Comparison of ENCODE assay signal across 15 cellular contexts in genomic region chr11:10800292-10800691, GRCh38. TPM values are rescaled to one million over a fixed set of nuclear protein-coding genes. Genes with fewer than 3 reads are reported as not detected.
DNase-seq lines count a peak whose midpoint lies in the region; ATAC-seq, FAIRE-seq and TF ChIP-seq lines count a peak whose summit lies in the region.
"Had no signal": no experiment of that assay in that cellular context is flagged by ENCODE, and none has a peak within 500 bp of the region (broad histone marks: within the 10 kb centered on the region; RNA-seq: fewer than 3 reads in every experiment).

No MANE protein-coding gene starts in this region.

- FAIRE-seq in HepG2 (lab: Jason Lieb, UNC), result no peak

- CTCF ChIA-PET in HepG2 (lab: Yijun Ruan, JAX; ENCODE audit: low intra/inter-chr PET ratio, low total read pairs), result no interaction called here
- CTCF ChIA-PET in T-cell (lab: Charles Lee), result interaction anchor here in 1 of 2 donors (2.8 kb wide), 1 partner anchor 9 kb away, joined by 11 read pairs; the partner anchor contains the start of gene EIF4G2

- TF ChIP-seq RAD21 in HepG2 (CRISPR knock-in tag; IDR thresholded peaks at IDR 0.05), result no peak

- WGBS in HepG2 (ENCODE audit: low lambda C conversion rate), result 91% methylated on average over 2 of the region's 2 CpGs
- 85% methylated on average over 2 of the region's 2 CpGs for WGBS in right lobe of liver (ENCODE audit: insufficient coverage, low coverage, low lambda C conversion rate, missing lambda C conversion rate)
- WGBS in endodermal cell (ENCODE audit: insufficient coverage in 1 of 2, insufficient read length in 1 of 2), 2 experiments, result 88 to 96% methylated on average over 2 of the region's 2 CpGs

- H3K36me3 Mint-ChIP-seq in T-cell (peaks cover 77% of the 10 kb centered on the region), endodermal cell (ENCODE audit: low read depth) (peaks cover 90% of the 10 kb centered on the region)

- H3K27me3 ChIP-seq in HepG2 (ENCODE audit: control insufficient read depth in 1 of 2, insufficient read depth in 2 of 2, low read length in 2 of 2) (no peaks in the 10 kb centered on the region), right lobe of liver (no peaks in the 10 kb centered on the region), endodermal cell (ENCODE audit: control insufficient read depth, insufficient read depth, low read length, poor library complexity, severe bottlenecking) (no peaks in the 10 kb centered on the region), upper lobe of right lung (no peaks in the 10 kb centered on the region)
- H3K27me3 ChIP-seq: SJSA1 had no signal

- no peaks in the 10 kb centered on the region for H3K9me3 Mint-ChIP-seq in T-cell
- H3K9me3 Mint-ChIP-seq in endodermal cell, result no peaks in the 10 kb centered on the region
- H3K9me3 Mint-ChIP-seq: brain, naive B cell had no signal

- POLR2A ChIA-PET in HepG2 (lab: Yijun Ruan, JAX) (interaction anchor here (1.6 to 6.6 kb wide), 2 partner anchors 8 kb away, joined by 3 to 104 read pairs; partner anchors contain the start of gene EIF4G2), T-cell (lab: Charles Lee) (interaction anchor here (0.6 to 3.9 kb wide), 3 partner anchors 9 to 1395 kb away, joined by 4 to 30 read pairs (median 7); partner anchors contain the start of gene EIF4G2 (in 2 of the 2))

- no peak overlapping the region for H3K9ac ChIP-seq in HepG2 (ENCODE audit: insufficient read depth, low read depth, low read length)
- H3K9ac ChIP-seq in endodermal cell (ENCODE audit: extremely low read depth, low read length, poor library complexity, severe bottlenecking), result no peak overlapping the region

- TF ChIP-seq POLR2A in HepG2 (IDR thresholded peaks at IDR 0.05; ENCODE audit: insufficient read depth in 1 of 2, low read depth in 2 of 2, low read length in 2 of 2) (no peak), right lobe of liver (IDR thresholded peaks at IDR 0.05) (no peak)

- H3K9me3 ChIP-seq in HepG2 (ENCODE audit: low read length) (no peaks in the 10 kb centered on the region), right lobe of liver (no peaks in the 10 kb centered on the region), endodermal cell (ENCODE audit: control insufficient read depth, low read length) (no peaks in the 10 kb centered on the region), upper lobe of right lung (no peaks in the 10 kb centered on the region)
- H3K9me3 ChIP-seq: SJSA1 had no signal

- DNase-seq in HepG2 (ENCODE audit: low spot score) (no peak), right lobe of liver (no peak), T-cell (no peak), endodermal cell (no peak), upper lobe of right lung (no peak)
- DNase-seq: activated effector memory CD4-positive, alpha-beta T cell treated with anti-CD3 and anti-CD28 coated beads, Interleukin-2, amount 50 U/mL, for 16 hours; naive B cell; NCI-H2029; NCI-H524 had no signal

- H3K27ac ChIP-seq in HepG2 (ENCODE audit: extremely low read length, insufficient read depth, low read length) (no peak overlapping the region), right lobe of liver (no peak overlapping the region), endodermal cell (ENCODE audit: low read depth, low read length) (no peak overlapping the region), upper lobe of right lung (no peak overlapping the region)
- H3K27ac ChIP-seq: SJSA1 had no signal

- peaks cover 22% of the 10 kb centered on the region for H3K4me1 ChIP-seq in HepG2 (ENCODE audit: insufficient read depth, low read length)
- H3K4me1 ChIP-seq in right lobe of liver, result peaks cover 0 to 1% (median 0%) of the 10 kb centered on the region in 4 donors
- H3K4me1 ChIP-seq in endodermal cell (ENCODE audit: control insufficient read depth, insufficient read depth, low read length), result no peaks in the 10 kb centered on the region
- H3K4me1 ChIP-seq in upper lobe of right lung, result peaks cover 24% of the 10 kb centered on the region
- H3K4me1 ChIP-seq: SJSA1 had no signal

- H3K36me3 ChIP-seq in HepG2 (replicated peaks in 1 of 2; ENCODE audit: control insufficient read depth in 1 of 2, insufficient read depth in 2 of 2, low read length in 2 of 2) (peaks cover 31 to 89% of the 10 kb centered on the region in 2 experiments), right lobe of liver (peaks cover 42 to 95% (median 79%) of the 10 kb centered on the region in 4 donors), endodermal cell (ENCODE audit: control insufficient read depth, insufficient read depth, low read length) (peaks cover 93% of the 10 kb centered on the region), upper lobe of right lung (peaks cover 96% of the 10 kb centered on the region)

- H3K4me3 Mint-ChIP-seq in T-cell (peak overlapping the region in 1 of 3 donors; percentile 25), endodermal cell (no peak overlapping the region)
- H3K4me3 Mint-ChIP-seq: brain, naive B cell had no signal

- TF ChIP-seq CTCF in HepG2 (CRISPR knock-in tag; IDR thresholded peaks at IDR 0.05) (no peak), right lobe of liver (IDR thresholded peaks at IDR 0.05) (no peak), endodermal cell (conservative IDR thresholded peaks at IDR 0.05) (no peak), upper lobe of right lung (IDR thresholded peaks at IDR 0.05) (no peak)

- H3K4me1 Mint-ChIP-seq in T-cell, result peaks cover 75 to 87% (median 85%) of the 10 kb centered on the region in 3 donors
- peaks cover 6% of the 10 kb centered on the region for H3K4me1 Mint-ChIP-seq in endodermal cell

- H3K79me2 ChIP-seq in HepG2 (ENCODE audit: insufficient read depth, low read length), result peaks cover 15% of the 10 kb centered on the region

- intact Hi-C loops in HepG2 (cut with micrococcal nuclease; ENCODE audit: unreplicated experiment), result no loop called here
- intact Hi-C loops in right lobe of liver (cut with DNase I), result no loop called here
- intact Hi-C loops in upper lobe of right lung (cut with DNase I), result no loop called here

- no peak overlapping the region for H3K4me2 ChIP-seq in HepG2 (ENCODE audit: low read depth, low read length)

- no peaks in the 10 kb centered on the region for H3K27me3 Mint-ChIP-seq in T-cell
- H3K27me3 Mint-ChIP-seq in endodermal cell (ENCODE audit: insufficient read depth), result no peaks in the 10 kb centered on the region
- H3K27me3 Mint-ChIP-seq: brain, naive B cell had no signal

- H2AFZ ChIP-seq in HepG2 (ENCODE audit: low read length), result no peak overlapping the region

- H3K4me3 ChIP-seq in HepG2 (replicated peaks in 1 of 3; ENCODE audit: insufficient read depth in 1 of 3, low read depth in 2 of 3, low read length in 3 of 3), result no peak overlapping the region
- no peak overlapping the region for H3K4me3 ChIP-seq in right lobe of liver
- no peak overlapping the region for H3K4me3 ChIP-seq in endodermal cell (ENCODE audit: low read length)
- H3K4me3 ChIP-seq in upper lobe of right lung, result no peak overlapping the region
- H3K4me3 ChIP-seq: SJSA1 had no signal

- peaks cover 18% of the 10 kb centered on the region; the same call in 1 of the 2 replicates for H4K20me1 ChIP-seq in HepG2 (ENCODE audit: insufficient read depth, low read length)

- H3K27ac Mint-ChIP-seq in T-cell, result peak overlapping the region; percentile 74 to 84
- H3K27ac Mint-ChIP-seq in endodermal cell, result peak overlapping the region; percentile 21

- ATAC-seq in HepG2, result no peak
- ATAC-seq in right lobe of liver, result no peak
- peak in 3 of 4 experiments; percentile 17 to 46 (median 45) for ATAC-seq in T-cell (replicated peaks in 1 of 4)
- ATAC-seq in upper lobe of right lung, result no peak
- ATAC-seq in HG03565 (IDR thresholded peaks at IDR 0.05; ENCODE audit: unreplicated experiment), result no peak
- no peak for ATAC-seq in HG02885 (IDR thresholded peaks at IDR 0.05; ENCODE audit: poor library complexity, unreplicated experiment)
- ATAC-seq in GM21515 (IDR thresholded peaks at IDR 0.05; ENCODE audit: unreplicated experiment), result no peak
- ATAC-seq: esophagus mucosa had no signal

- TF ChIP-seq EP300 in HepG2 (IDR thresholded peaks at IDR 0.05; ENCODE audit: low read depth in 2 of 2, low read length in 2 of 2), result no peak
- no peak for TF ChIP-seq EP300 in HepG2 (CRISPR knock-in tag; IDR thresholded peaks at IDR 0.05; ENCODE audit: borderline replicate concordance)

- in situ Hi-C loops in HepG2 (cut with HindIII; ENCODE audit: extremely low pct_ligation_motif_present, low pct_unique_long_range_greater_than_20kb), result no loop called here

- TSS peak; percentile 19 for BruUV-seq in HepG2 (replicated peaks; lab: Mats Ljungman, UMichigan)

RNA-seq across cellular contexts. Expression of gene EIF4G2, which starts 8.4 kb away (rescaled TPM):
- total RNA-seq in HepG2 (2016; rRNA removed; fragmentation: Illumina TruSeq; extraction: Trizol), result 546 and 803 TPM in 2 replicates
- total RNA-seq in HepG2 (2016; cell fraction: cytosol; rRNA removed; fragmentation: Illumina TruSeq; extraction: Trizol; ENCODE audit: low read depth), result 73.8 and 95.4 TPM in 2 replicates
- total RNA-seq in HepG2 (2016; cell fraction: insoluble cytoplasmic fraction; rRNA removed; fragmentation: Illumina TruSeq; extraction: Trizol), result 522 and 797 TPM in 2 replicates
- total RNA-seq in HepG2 (2016; cell fraction: membrane; rRNA removed; fragmentation: Illumina TruSeq; extraction: Trizol), result 313 and 368 TPM in 2 replicates
- 384 and 431 TPM in 2 replicates for total RNA-seq in HepG2 (2016; cell fraction: nucleus; rRNA removed; fragmentation: Illumina TruSeq; extraction: Trizol)
- 290 and 362 TPM in 2 replicates for polyA plus RNA-seq in HepG2 (2011; rRNA removed)
- 158 and 238 TPM in 2 replicates for polyA plus RNA-seq in HepG2 (2011; cell fraction: cytosol; rRNA removed)
- polyA plus RNA-seq in HepG2 (2011; cell fraction: nucleus; rRNA removed), result 257 and 286 TPM in 2 replicates
- 312 and 316 TPM in 2 replicates for polyA plus RNA-seq in HepG2 (2012)
- polyA plus RNA-seq in HepG2 (2016; cell fraction: cytosol; fragmentation: Illumina TruSeq; extraction: Trizol; ENCODE audit: low read depth), result 33.7 and 42.4 TPM in 2 replicates
- 793 and 841 TPM in 2 replicates for polyA plus RNA-seq in HepG2 (2016; cell fraction: insoluble cytoplasmic fraction; fragmentation: Illumina TruSeq; extraction: Trizol; ENCODE audit: low read depth)
- polyA plus RNA-seq in HepG2 (2016; cell fraction: membrane; fragmentation: Illumina TruSeq; extraction: Trizol; ENCODE audit: low read depth), result 156 and 196 TPM in 2 replicates
- polyA plus RNA-seq in HepG2 (2016; cell fraction: nucleus; fragmentation: Illumina TruSeq; extraction: Trizol; ENCODE audit: insufficient read depth, low read depth), result 494 and 516 TPM in 2 replicates
- polyA minus RNA-seq in HepG2 (2011; rRNA and poly(A)+ RNA removed; ENCODE audit: low replicate concordance), result 292 and 575 TPM in 2 replicates
- 452 and 495 TPM in 2 replicates for polyA minus RNA-seq in HepG2 (2011; cell fraction: cytosol; rRNA and poly(A)+ RNA removed)
- polyA minus RNA-seq in HepG2 (2011; cell fraction: nucleus; rRNA and poly(A)+ RNA removed), result 406 and 495 TPM in 2 replicates
- 100 to 1,000 TPM; 229 to 373 (median 302) TPM for total RNA-seq in right lobe of liver
- 1,000 to 10,000 TPM in 1 of 5 donors, 100 to 1,000 TPM in 4; 575 to 1,022 (median 643) TPM for total RNA-seq in T-cell
- 1,000 to 10,000 TPM in 1 of 2 donors, 100 to 1,000 TPM in 1; 753 to 1,007 TPM for total RNA-seq in endodermal cell
- polyA plus RNA-seq in endodermal cell (2013, experiment 1 of 2), result 784 TPM
- polyA plus RNA-seq in endodermal cell (2013, experiment 2 of 2), result 809 TPM
- 801 TPM for total RNA-seq in upper lobe of right lung

RNA-seq across cellular contexts. Expression of gene CTR9, which starts 49.2 kb away (rescaled TPM):
- total RNA-seq in HepG2 (2016; rRNA removed; fragmentation: Illumina TruSeq; extraction: Trizol) (22.1 and 35.9 TPM in 2 replicates), right lobe of liver (10 to 100 TPM; 15.9 to 38.9 (median 20.0) TPM), T-cell (10 to 100 TPM; 26.4 to 45.6 (median 42.2) TPM), endodermal cell (10 to 100 TPM; 32.7 to 37.5 TPM), upper lobe of right lung (31.3 TPM)
- 2.4 and 2.7 TPM in 2 replicates for total RNA-seq in HepG2 (2016; cell fraction: cytosol; rRNA removed; fragmentation: Illumina TruSeq; extraction: Trizol; ENCODE audit: low read depth)
- total RNA-seq in HepG2 (2016; cell fraction: insoluble cytoplasmic fraction; rRNA removed; fragmentation: Illumina TruSeq; extraction: Trizol), result 20.3 and 33.1 TPM in 2 replicates
- 7.5 and 8.7 TPM in 2 replicates for total RNA-seq in HepG2 (2016; cell fraction: membrane; rRNA removed; fragmentation: Illumina TruSeq; extraction: Trizol)
- total RNA-seq in HepG2 (2016; cell fraction: nucleus; rRNA removed; fragmentation: Illumina TruSeq; extraction: Trizol), result 14.9 and 16.5 TPM in 2 replicates
- polyA plus RNA-seq in HepG2 (2011; rRNA removed), result 6.1 and 6.6 TPM in 2 replicates
- 3.1 and 4.9 TPM in 2 replicates for polyA plus RNA-seq in HepG2 (2011; cell fraction: cytosol; rRNA removed)
- 2.9 and 4.3 TPM in 2 replicates for polyA plus RNA-seq in HepG2 (2011; cell fraction: nucleus; rRNA removed)
- polyA plus RNA-seq in HepG2 (2012), result 9.8 and 14.0 TPM in 2 replicates
- polyA plus RNA-seq in HepG2 (2016; cell fraction: cytosol; fragmentation: Illumina TruSeq; extraction: Trizol; ENCODE audit: low read depth), result 0.71 and 0.75 TPM in 2 replicates
- polyA plus RNA-seq in HepG2 (2016; cell fraction: insoluble cytoplasmic fraction; fragmentation: Illumina TruSeq; extraction: Trizol; ENCODE audit: low read depth), result 31.0 and 31.2 TPM in 2 replicates
- 1.8 and 2.6 TPM in 2 replicates for polyA plus RNA-seq in HepG2 (2016; cell fraction: membrane; fragmentation: Illumina TruSeq; extraction: Trizol; ENCODE audit: low read depth)
- polyA plus RNA-seq in HepG2 (2016; cell fraction: nucleus; fragmentation: Illumina TruSeq; extraction: Trizol; ENCODE audit: insufficient read depth, low read depth), result 15.6 and 16.5 TPM in 2 replicates
- 3.0 and 9.8 TPM in 2 replicates for polyA minus RNA-seq in HepG2 (2011; rRNA and poly(A)+ RNA removed; ENCODE audit: low replicate concordance)
- 8.4 and 12.7 TPM in 2 replicates for polyA minus RNA-seq in HepG2 (2011; cell fraction: cytosol; rRNA and poly(A)+ RNA removed)
- 14.3 and 19.4 TPM in 2 replicates for polyA minus RNA-seq in HepG2 (2011; cell fraction: nucleus; rRNA and poly(A)+ RNA removed)
- polyA plus RNA-seq in endodermal cell (2013, experiment 1 of 2), result 37.6 TPM
- polyA plus RNA-seq in endodermal cell (2013, experiment 2 of 2), result 34.5 TPM

RNA-seq across cellular contexts. Expression of gene ZBED5, which starts 57.6 kb away (rescaled TPM):
- 11.7 and 18.2 TPM in 2 replicates for total RNA-seq in HepG2 (2016; rRNA removed; fragmentation: Illumina TruSeq; extraction: Trizol)
- 2.6 and 3.5 TPM in 2 replicates for total RNA-seq in HepG2 (2016; cell fraction: cytosol; rRNA removed; fragmentation: Illumina TruSeq; extraction: Trizol; ENCODE audit: low read depth)
- total RNA-seq in HepG2 (2016; cell fraction: insoluble cytoplasmic fraction; rRNA removed; fragmentation: Illumina TruSeq; extraction: Trizol), result 12.8 and 16.3 TPM in 2 replicates
- 7.1 and 8.0 TPM in 2 replicates for total RNA-seq in HepG2 (2016; cell fraction: membrane; rRNA removed; fragmentation: Illumina TruSeq; extraction: Trizol)
- total RNA-seq in HepG2 (2016; cell fraction: nucleus; rRNA removed; fragmentation: Illumina TruSeq; extraction: Trizol), result 41.6 and 42.3 TPM in 2 replicates
- 30.4 and 38.6 TPM in 2 replicates for polyA plus RNA-seq in HepG2 (2011; rRNA removed)
- polyA plus RNA-seq in HepG2 (2011; cell fraction: cytosol; rRNA removed), result 12.1 and 15.9 TPM in 2 replicates
- 32.3 and 43.5 TPM in 2 replicates for polyA plus RNA-seq in HepG2 (2011; cell fraction: nucleus; rRNA removed)
- polyA plus RNA-seq in HepG2 (2012), result 13.2 and 15.8 TPM in 2 replicates
- polyA plus RNA-seq in HepG2 (2016; cell fraction: cytosol; fragmentation: Illumina TruSeq; extraction: Trizol; ENCODE audit: low read depth), result 0.96 and 1.2 TPM in 2 replicates
- 14.0 and 15.2 TPM in 2 replicates for polyA plus RNA-seq in HepG2 (2016; cell fraction: insoluble cytoplasmic fraction; fragmentation: Illumina TruSeq; extraction: Trizol; ENCODE audit: low read depth)
- polyA plus RNA-seq in HepG2 (2016; cell fraction: membrane; fragmentation: Illumina TruSeq; extraction: Trizol; ENCODE audit: low read depth), result 2.6 and 3.1 TPM in 2 replicates
- 70.9 and 72.1 TPM in 2 replicates for polyA plus RNA-seq in HepG2 (2016; cell fraction: nucleus; fragmentation: Illumina TruSeq; extraction: Trizol; ENCODE audit: insufficient read depth, low read depth)
- 122 and 258 TPM in 2 replicates for polyA minus RNA-seq in HepG2 (2011; rRNA and poly(A)+ RNA removed; ENCODE audit: low replicate concordance)
- polyA minus RNA-seq in HepG2 (2011; cell fraction: cytosol; rRNA and poly(A)+ RNA removed), result 15.7 and 19.7 TPM in 2 replicates
- 88.1 and 103 TPM in 2 replicates for polyA minus RNA-seq in HepG2 (2011; cell fraction: nucleus; rRNA and poly(A)+ RNA removed)
- 10 to 100 TPM in 2 of 6 experiments, 1 to 10 TPM in 4; 7.0 to 11.7 (median 8.7) TPM for total RNA-seq in right lobe of liver
- 100 to 1,000 TPM in 3 of 5 donors, 10 to 100 TPM in 2; 70.1 to 112 (median 106) TPM for total RNA-seq in T-cell
- total RNA-seq in endodermal cell, result 10 to 100 TPM; 51.6 to 57.8 TPM
- polyA plus RNA-seq in endodermal cell (2013, experiment 1 of 2), result 89.5 TPM
- polyA plus RNA-seq in endodermal cell (2013, experiment 2 of 2), result 88.8 TPM
- total RNA-seq in upper lobe of right lung, result 37.6 TPM

Comparison
In these comparisons a context has a peak if more than half of its experiments do, and no peak if none do; other contexts are left out.
1. ATAC-seq: peak in T-cell (3 of 4); none in HepG2 (single experiment), right lobe of liver (0 of 4), upper lobe of right lung (single experiment), HG03565 (single experiment), HG02885 (single experiment) and GM21515 (single experiment).